Comparison of ENCODE assay signal across 8 cellular contexts in the genomic region with DNA sequence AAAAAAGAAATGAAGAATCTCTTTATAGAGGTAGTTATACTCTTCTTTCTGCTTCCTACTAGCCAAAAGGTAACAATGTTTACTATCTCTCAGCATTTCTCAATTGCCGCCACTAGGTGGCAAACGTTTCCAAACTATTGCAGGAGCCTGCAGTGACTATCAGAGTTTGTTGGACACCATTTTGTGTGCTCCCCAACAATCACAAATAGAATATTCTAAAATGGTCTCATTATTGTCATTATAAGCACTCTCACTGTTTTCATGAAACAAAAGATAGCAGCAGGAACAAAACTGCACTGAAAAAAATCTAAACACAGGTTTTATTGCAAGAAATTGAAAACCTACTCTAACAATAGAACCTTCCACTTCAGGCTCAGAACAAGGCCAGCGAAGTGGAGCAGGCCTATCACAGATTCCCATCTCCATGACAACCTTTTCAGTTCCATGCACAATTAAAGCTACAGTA.
DNase-seq lines count a peak whose midpoint lies in the region; ATAC-seq, FAIRE-seq and TF ChIP-seq lines count a peak whose summit lies in the region.

No MANE protein-coding gene starts in this region.

- H3K27ac Mint-ChIP-seq in chondrocyte (ENCODE audit: unreplicated experiment): no peak overlapping the region

- no peaks in the 10 kb centered on the region for H3K36me3 Mint-ChIP-seq in chondrocyte (ENCODE audit: low read depth)

- no peaks in the 10 kb centered on the region for H3K36me3 ChIP-seq in left lung

- intact Hi-C loops in left lung (cut with DNase I): loop anchor here in 1 of 2 donors (10.0 kb wide), 1 partner anchor 294 kb away; no protein-coding TSS in a partner anchor

- peaks cover 4% of the 10 kb centered on the region for H3K27me3 Mint-ChIP-seq in chondrocyte (ENCODE audit: low read depth)

- peak overlapping the region in 1 of 2 donors; percentile 28 for H3K27ac ChIP-seq in left lung

- H3K9me3 Mint-ChIP-seq in chondrocyte (ENCODE audit: low read depth): peaks cover 2% of the 10 kb centered on the region

- H3K4me3 ChIP-seq in left lung: no peak overlapping the region

- no peaks in the 10 kb centered on the region for H3K4me1 ChIP-seq in left lung

- peak; percentile 87 for FAIRE-seq in GM19239 (lab: Jason Lieb, UNC)

- H3K27me3 ChIP-seq in left lung: no peaks in the 10 kb centered on the region

- peak; percentile 98 for TF ChIP-seq CTCF in chondrocyte (IDR thresholded peaks at IDR 0.05)
- TF ChIP-seq CTCF in left lung (IDR thresholded peaks at IDR 0.05): peak; percentile 61 to 64

- no peaks in the 10 kb centered on the region for H3K9me3 ChIP-seq in left lung

- H3K4me3 Mint-ChIP-seq in chondrocyte (ENCODE audit: unreplicated experiment): no peak overlapping the region

- H3K4me1 Mint-ChIP-seq in chondrocyte (ENCODE audit: low read depth): no peaks in the 10 kb centered on the region

- DNase-seq in C1 segment of cervical spinal cord (lab: John Stamatoyannopoulos, UW) (peak in 11 of 14 donors; percentile 6 to 60 (median 36)), GM19239 (ENCODE audit: insufficient read length, low spot score) (peak; percentile 5), NCI-H2227 treated with DMSO at 0.1 percent for 48 hours (lab: John Stamatoyannopoulos, UW) (peak; percentile 79), chondrocyte (ENCODE audit: low spot score) (no peak), left lung (peak in 1 of 2 donors; percentile 60)
- peak; percentile 32 for DNase-seq in activated CD4-positive, CD25-positive, alpha-beta regulatory T cell treated with anti-CD3 and anti-CD28 coated beads, Interleukin-2, amount 50 U/mL, for 16 hours (ENCODE audit: low read depth, low spot score)
- peak; percentile 39 to 49 for DNase-seq in stimulated activated CD4-positive, alpha-beta T cell treated with anti-CD3 and anti-CD28 coated beads, Interleukin-4, amount 100 ng/mL, for 48 hours (ENCODE audit: low read depth in 2 of 2)

- ATAC-seq in HG03342 (IDR thresholded peaks at IDR 0.05; ENCODE audit: unreplicated experiment) (peak; percentile 98), left lung (peak; percentile 98)
